In the genomic region with DNA sequence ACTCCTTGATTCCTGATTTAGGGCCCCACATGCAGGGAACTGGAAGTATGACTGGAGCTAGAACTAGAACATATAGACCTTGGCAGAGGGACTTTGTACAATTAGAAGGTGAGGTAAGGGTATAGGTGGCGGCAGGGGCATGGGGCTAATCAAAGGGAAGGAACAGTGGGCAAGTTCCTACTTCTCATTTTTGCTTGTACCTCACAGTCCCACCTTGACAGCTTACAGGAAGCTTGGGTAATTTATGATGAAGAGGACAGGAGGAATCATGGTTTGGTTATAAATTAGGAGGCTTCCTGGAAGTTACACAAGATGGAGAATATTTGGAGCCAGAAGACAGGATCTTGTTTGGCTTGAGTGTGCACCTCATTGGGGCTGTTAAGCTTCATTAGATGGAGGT, we compare ENCODE assay signal across 11 cellular contexts. TPM values are rescaled to one million over a fixed set of nuclear protein-coding genes. Genes with fewer than 3 reads are reported as not detected.
DNase-seq lines count a peak whose midpoint lies in the region; ATAC-seq and TF ChIP-seq lines count a peak whose summit lies in the region.
"Had no signal": no experiment of that assay in that cellular context is flagged by ENCODE, and none has a peak within 500 bp of the region (broad histone marks: within the 10 kb centered on the region; RNA-seq: fewer than 3 reads in every experiment).

No MANE protein-coding gene starts in this region.

- CTCF ChIA-PET in activated CD4-positive, alpha-beta T cell treated with anti-CD3 and anti-CD28 coated beads for 36 hours (lab: Charles Lee): interaction anchor here (0.6 to 1.7 kb wide), 6 partner anchors 8 to 369 kb away, joined by 3 to 4 read pairs (median 3); no protein-coding TSS in a partner anchor
- CTCF ChIA-PET in A673 (lab: Charles Lee): no interaction called here

- POLR2A ChIA-PET in activated CD4-positive, alpha-beta T cell treated with anti-CD3 and anti-CD28 coated beads for 36 hours (lab: Charles Lee): interaction anchor here (0.7 kb wide), 1 partner anchor 19 kb away, joined by 4 read pairs; no protein-coding TSS in a partner anchor
- POLR2A ChIA-PET in A673 (lab: Charles Lee; ENCODE audit: low non-redundant PET): interaction anchor here (0.7 kb wide), 1 partner anchor 505 kb away, joined by 7 read pairs; no protein-coding TSS in a partner anchor

- H3K27ac ChIP-seq in foreskin keratinocyte (peak overlapping the region; percentile 11), A673 (ENCODE audit: low read depth, low read length, poor library complexity, severe bottlenecking) (no peak overlapping the region)
- H3K27ac ChIP-seq: cardiac muscle cell had no signal

- no peaks in the 10 kb centered on the region for H3K27me3 Mint-ChIP-seq in activated CD4-positive, alpha-beta T cell treated with anti-CD3 and anti-CD28 coated beads for 36 hours
- H3K27me3 Mint-ChIP-seq in T-helper 17 cell: no peaks in the 10 kb centered on the region

- no TSS peak for BruUV-seq in A673 (replicated peaks; lab: Mats Ljungman, UMichigan)

- TF ChIP-seq CTCF in foreskin keratinocyte (conservative IDR thresholded peaks at IDR 0.05): no peak
- no peak for TF ChIP-seq CTCF in A673 (conservative IDR thresholded peaks at IDR 0.05; ENCODE audit: low read depth, low read length)

- H3K9me3 ChIP-seq in T-helper 17 cell (ENCODE audit: control insufficient read depth, low read length, poor library complexity, severe bottlenecking) (peaks cover 6% of the 10 kb centered on the region), A673 (ENCODE audit: low read depth, low read length, poor library complexity, severe bottlenecking) (peaks cover 20% of the 10 kb centered on the region)
- H3K9me3 ChIP-seq: gastroesophageal sphincter had no signal

- peaks cover 84% of the 10 kb centered on the region for H3K4me1 Mint-ChIP-seq in activated CD4-positive, alpha-beta T cell treated with anti-CD3 and anti-CD28 coated beads for 36 hours
- H3K4me1 Mint-ChIP-seq in T-helper 17 cell: peaks cover 57% of the 10 kb centered on the region
- peaks cover 91% of the 10 kb centered on the region for H3K4me1 Mint-ChIP-seq in stimulated activated effector memory CD8-positive, alpha-beta T cell treated with anti-CD3 and anti-CD28 coated beads, Interleukin-12 subunit alpha, Interleukin-12 subunit beta, amount 100 ng/mL, for 72 hours

- no peaks in the 10 kb centered on the region for H3K27me3 ChIP-seq in foreskin keratinocyte
- H3K27me3 ChIP-seq in A673 (replicated peaks; ENCODE audit: insufficient read depth, low read depth, low read length, poor library complexity): no peaks in the 10 kb centered on the region
- H3K27me3 ChIP-seq: cardiac muscle cell, gastroesophageal sphincter had no signal

- H3K4me1 ChIP-seq in foreskin keratinocyte: peaks cover 31% of the 10 kb centered on the region
- H3K4me1 ChIP-seq in A673 (ENCODE audit: insufficient read depth, low read length, poor library complexity, severe bottlenecking): no peaks in the 10 kb centered on the region

- DNase-seq in activated CD4-positive, alpha-beta T cell treated with anti-CD3 and anti-CD28 coated beads for 36 hours: no peak
- no peak for DNase-seq in activated CD4-positive, alpha-beta T cell treated with anti-CD3 and anti-CD28 coated beads, Interleukin-2, amount 50 U/mL, for 48 hours
- DNase-seq in T-helper 17 cell: no peak
- DNase-seq in foreskin keratinocyte: no peak
- DNase-seq in stimulated activated effector memory CD8-positive, alpha-beta T cell treated with anti-CD3 and anti-CD28 coated beads, Interleukin-12 subunit alpha, Interleukin-12 subunit beta, amount 100 ng/mL, for 72 hours (ENCODE audit: low spot score in 2 of 2): no peak
- no peak for DNase-seq in activated gamma-delta T cell (lab: John Stamatoyannopoulos, UW)
- DNase-seq in OCI-M1 (lab: John Stamatoyannopoulos, UW): no peak
- DNase-seq in A673 (ENCODE audit: low spot score): no peak
- DNase-seq: activated effector memory CD4-positive, alpha-beta T cell treated with Interleukin-2 at 50 U/mL for 16 hours had no signal

- H3K27ac Mint-ChIP-seq in activated CD4-positive, alpha-beta T cell treated with anti-CD3 and anti-CD28 coated beads for 36 hours: peak overlapping the region; percentile 93
- peak overlapping the region; percentile 6 for H3K27ac Mint-ChIP-seq in T-helper 17 cell
- peak overlapping the region; percentile 67 for H3K27ac Mint-ChIP-seq in stimulated activated effector memory CD8-positive, alpha-beta T cell treated with anti-CD3 and anti-CD28 coated beads, Interleukin-12 subunit alpha, Interleukin-12 subunit beta, amount 100 ng/mL, for 72 hours

- H3K4me3 Mint-ChIP-seq in activated CD4-positive, alpha-beta T cell treated with anti-CD3 and anti-CD28 coated beads for 36 hours: no peak overlapping the region
- no peak overlapping the region for H3K4me3 Mint-ChIP-seq in T-helper 17 cell
- H3K4me3 Mint-ChIP-seq in stimulated activated effector memory CD8-positive, alpha-beta T cell treated with anti-CD3 and anti-CD28 coated beads, Interleukin-12 subunit alpha, Interleukin-12 subunit beta, amount 100 ng/mL, for 72 hours: no peak overlapping the region

- no peak for ATAC-seq in activated CD4-positive, alpha-beta T cell treated with anti-CD3 and anti-CD28 coated beads for 36 hours
- no peak for ATAC-seq in T-helper 17 cell
- ATAC-seq in foreskin keratinocyte: no peak
- no peak for ATAC-seq in stimulated activated effector memory CD8-positive, alpha-beta T cell treated with anti-CD3 and anti-CD28 coated beads, Interleukin-12 subunit alpha, Interleukin-12 subunit beta, amount 100 ng/mL, for 72 hours
- ATAC-seq: gastroesophageal sphincter had no signal

- no peak overlapping the region for H3K4me3 ChIP-seq in A673 (ENCODE audit: low read depth, low read length, poor library complexity, severe bottlenecking)
- H3K4me3 ChIP-seq: cardiac muscle cell, gastroesophageal sphincter had no signal

- H3K36me3 ChIP-seq in A673 (ENCODE audit: insufficient read depth, low read length, poor library complexity, severe bottlenecking): no peaks in the 10 kb centered on the region
- H3K36me3 ChIP-seq: cardiac muscle cell, gastroesophageal sphincter had no signal

- peaks cover 62% of the 10 kb centered on the region for H3K36me3 Mint-ChIP-seq in activated CD4-positive, alpha-beta T cell treated with anti-CD3 and anti-CD28 coated beads for 36 hours (ENCODE audit: low read depth)
- peaks cover 10% of the 10 kb centered on the region for H3K36me3 Mint-ChIP-seq in T-helper 17 cell (ENCODE audit: low read depth)
- peaks cover 71% of the 10 kb centered on the region for H3K36me3 Mint-ChIP-seq in stimulated activated effector memory CD8-positive, alpha-beta T cell treated with anti-CD3 and anti-CD28 coated beads, Interleukin-12 subunit alpha, Interleukin-12 subunit beta, amount 100 ng/mL, for 72 hours

- intact Hi-C loops in activated CD4-positive, alpha-beta T cell treated with anti-CD3 and anti-CD28 coated beads for 36 hours (cut with DNase I, micrococcal nuclease): no loop called here
- intact Hi-C loops in A673 (cut with micrococcal nuclease; ENCODE audit: unreplicated experiment): no loop called here

- peaks cover 26% of the 10 kb centered on the region for H3K9me3 Mint-ChIP-seq in activated CD4-positive, alpha-beta T cell treated with anti-CD3 and anti-CD28 coated beads for 36 hours (ENCODE audit: low read depth)
- peaks cover 12% of the 10 kb centered on the region for H3K9me3 Mint-ChIP-seq in stimulated activated effector memory CD8-positive, alpha-beta T cell treated with anti-CD3 and anti-CD28 coated beads, Interleukin-12 subunit alpha, Interleukin-12 subunit beta, amount 100 ng/mL, for 72 hours

RNA-seq across cellular contexts. Expression of a gene that starts 33.4 kb away (rescaled TPM):
- total RNA-seq in activated CD4-positive, alpha-beta T cell treated with anti-CD3 and anti-CD28 coated beads for 36 hours: 10 to 100 TPM; 57.9 to 59.3 TPM
- total RNA-seq in T-helper 17 cell (100 to 1,000 TPM in 1 of 2 donors, 10 to 100 TPM in 1; 94.7 to 101 TPM), foreskin keratinocyte (14.5 and 17.4 TPM in 2 replicates), A673 (2021) (9.2 and 13.1 TPM in 2 replicates)
- polyA plus RNA-seq in foreskin keratinocyte: 5.4 and 5.9 TPM in 2 replicates

Comparison
In these comparisons a context has a peak if more than half of its experiments do, and no peak if none do; other contexts are left out.
1. H3K27ac Mint-ChIP-seq: peak in every context shown above with its lines; median percentile 93 in activated CD4-positive, alpha-beta T cell treated with anti-CD3 and anti-CD28 coated beads for 36 hours; 67 in stimulated activated effector memory CD8-positive, alpha-beta T cell treated with anti-CD3 and anti-CD28 coated beads, Interleukin-12 subunit alpha, Interleukin-12 subunit beta, amount 100 ng/mL, for 72 hours; 6 in T-helper 17 cell.